In genomic region chrX:53320543-53321215, GRCh38 we compare ENCODE assay signal across 7 cellular contexts. TPM values are rescaled to one million over a fixed set of nuclear protein-coding genes. Genes with fewer than 3 reads are reported as not detected.
A peak's percentile ranks its signal among the peaks of the same experiment; 100 is the strongest.
DNase-seq lines count a peak whose midpoint lies in the region; ATAC-seq and TF ChIP-seq lines count a peak whose summit lies in the region.

No MANE protein-coding gene starts in this region.

- H3K4me3 ChIP-seq in heart right ventricle (peak overlapping the region; percentile 44 to 65 (median 62)), gastrocnemius medialis (peak overlapping the region; percentile 68 to 73 (median 70))

- in situ Hi-C loops in gastrocnemius medialis (cut with MboI; ENCODE audit: low sequenced_read_pairs in 4 of 4) = loop anchor here in 2 of 4 donors (25.0 kb wide), 1 partner anchor 117 kb away; the partner anchor contains the start of gene HSD17B10 (in 2 of the 2)

- H3K9me3 ChIP-seq in heart right ventricle (no peaks in the 10 kb centered on the region), gastrocnemius medialis (no peaks in the 10 kb centered on the region)

- H3K36me3 ChIP-seq in heart right ventricle (no peaks in the 10 kb centered on the region), gastrocnemius medialis (no peaks in the 10 kb centered on the region)

- peaks cover 0 to 94% (median 8%) of the 10 kb centered on the region in 7 donors for H3K27me3 ChIP-seq in heart right ventricle
- peaks cover 0 to 38% (median 24%) of the 10 kb centered on the region in 3 donors for H3K27me3 ChIP-seq in gastrocnemius medialis

- ATAC-seq in activated T-cell treated with anti-CD3 and anti-CD28 coated beads, Interleukin-2, amount 50 U/mL, for 4 hours = peak; percentile 26 to 44
- ATAC-seq in heart right ventricle = peak in 6 of 8 donors; percentile 20 to 34 (median 24)
- peak; percentile 30 to 42 for ATAC-seq in gastrocnemius medialis
- no peak for ATAC-seq in HG02970 (IDR thresholded peaks at IDR 0.05; ENCODE audit: low FRiP score, unreplicated experiment)
- ATAC-seq in GM19463 (IDR thresholded peaks at IDR 0.05; ENCODE audit: unreplicated experiment) = no peak

- WGBS in heart right ventricle, 2 donors = 0% methylated on average over 32 to 71 of the region's 71 CpGs

- peak overlapping the region; percentile 42 for H3K4me3 Mint-ChIP-seq in activated T-cell treated with anti-CD3 and anti-CD28 coated beads, Interleukin-2, amount 50 U/mL, for 4 hours

- intact Hi-C loops in heart right ventricle (cut with DNase I) = no loop called here
- intact Hi-C loops in gastrocnemius medialis (cut with DNase I; ENCODE audit: low total_unique reads) = loop anchor here (2.0 to 10.0 kb wide), 2 partner anchors 36 to 246 kb away; no protein-coding TSS in a partner anchor

- TF ChIP-seq POLR2A in gastrocnemius medialis (IDR thresholded peaks at IDR 0.05) = no peak

- peaks cover 46% of the 10 kb centered on the region for H3K27me3 Mint-ChIP-seq in activated T-cell treated with anti-CD3 and anti-CD28 coated beads, Interleukin-2, amount 50 U/mL, for 4 hours (ENCODE audit: low read depth)

- TF ChIP-seq CTCF in heart right ventricle (IDR thresholded peaks at IDR 0.05) = no peak
- TF ChIP-seq CTCF in gastrocnemius medialis (IDR thresholded peaks at IDR 0.05 in 4 of 5, conservative IDR thresholded peaks at IDR 0.05 in 1 of 5) = no peak

- no peaks in the 10 kb centered on the region for H3K9me3 Mint-ChIP-seq in activated T-cell treated with anti-CD3 and anti-CD28 coated beads, Interleukin-2, amount 50 U/mL, for 4 hours

- H3K27ac ChIP-seq in heart right ventricle = peak overlapping the region in 1 of 10 donors; percentile 2
- H3K27ac ChIP-seq in gastrocnemius medialis = peak overlapping the region; percentile 14 to 86 (median 57)

- no peaks in the 10 kb centered on the region for H3K36me3 Mint-ChIP-seq in activated T-cell treated with anti-CD3 and anti-CD28 coated beads, Interleukin-2, amount 50 U/mL, for 4 hours (ENCODE audit: insufficient read depth)

- peaks cover 17% of the 10 kb centered on the region for H3K4me1 Mint-ChIP-seq in activated T-cell treated with anti-CD3 and anti-CD28 coated beads, Interleukin-2, amount 50 U/mL, for 4 hours (ENCODE audit: low read depth)

- DNase-seq in HK-2 (ENCODE audit: unreplicated experiment) (peak; percentile 11), heart right ventricle (peak in 1 of 2 donors; percentile 15), gastrocnemius medialis (peak in 1 of 2 donors; percentile 22)
- no peak for DNase-seq in activated T-cell treated with anti-CD3 and anti-CD28 coated beads, Interleukin-2, amount 50 U/mL, for 4 hours
- no peak for DNase-seq in stimulated activated CD4-positive, alpha-beta T cell treated with anti-CD3 and anti-CD28 coated beads, Interleukin-2, amount 100 ng/mL, for 48 hours

- peaks cover 0 to 9% (median 5%) of the 10 kb centered on the region in 9 donors for H3K4me1 ChIP-seq in heart right ventricle
- peaks cover 0 to 6% of the 10 kb centered on the region in 2 donors for H3K4me1 ChIP-seq in gastrocnemius medialis

RNA-seq across cellular contexts. Expression of gene IQSEC2, which starts 39.3 kb away (rescaled TPM):
- 1 to 10 TPM in 1 of 3 donors, under 1 TPM in 2; 0.43 to 1.2 (median 0.46) TPM for total RNA-seq in activated T-cell treated with anti-CD3 and anti-CD28 coated beads, Interleukin-2, amount 50 U/mL, for 4 hours
- total RNA-seq in heart right ventricle (10 to 100 TPM in 6 of 10 donors, 1 to 10 TPM in 4; 8.6 to 13.3 (median 10.7) TPM), gastrocnemius medialis (100 to 1,000 TPM in 1 of 4 donors, 10 to 100 TPM in 3; 59.2 to 127 (median 73.9) TPM)
- 10 to 100 TPM in 1 of 2 donors, 1 to 10 TPM in 1; 7.9 to 19.4 TPM for polyA plus RNA-seq in heart right ventricle

Comparison
In these comparisons a context has a peak if more than half of its experiments do, and no peak if none do; other contexts are left out.
1. ATAC-seq: peak in activated T-cell treated with anti-CD3 and anti-CD28 coated beads, Interleukin-2, amount 50 U/mL, for 4 hours (2 of 2), heart right ventricle (6 of 8) and gastrocnemius medialis (2 of 2); none in HG02970 (single experiment) and GM19463 (single experiment).
2. RNA of gene IQSEC2, which starts 39.3 kb away (total RNA-seq): 59.2 to 127 TPM in gastrocnemius medialis and 8.6 to 13.3 TPM in heart right ventricle; 0.43 to 1.2 TPM in activated T-cell treated with anti-CD3 and anti-CD28 coated beads, Interleukin-2, amount 50 U/mL, for 4 hours; every median in the first group is over 4 times any median in the second.